In the genomic region with DNA sequence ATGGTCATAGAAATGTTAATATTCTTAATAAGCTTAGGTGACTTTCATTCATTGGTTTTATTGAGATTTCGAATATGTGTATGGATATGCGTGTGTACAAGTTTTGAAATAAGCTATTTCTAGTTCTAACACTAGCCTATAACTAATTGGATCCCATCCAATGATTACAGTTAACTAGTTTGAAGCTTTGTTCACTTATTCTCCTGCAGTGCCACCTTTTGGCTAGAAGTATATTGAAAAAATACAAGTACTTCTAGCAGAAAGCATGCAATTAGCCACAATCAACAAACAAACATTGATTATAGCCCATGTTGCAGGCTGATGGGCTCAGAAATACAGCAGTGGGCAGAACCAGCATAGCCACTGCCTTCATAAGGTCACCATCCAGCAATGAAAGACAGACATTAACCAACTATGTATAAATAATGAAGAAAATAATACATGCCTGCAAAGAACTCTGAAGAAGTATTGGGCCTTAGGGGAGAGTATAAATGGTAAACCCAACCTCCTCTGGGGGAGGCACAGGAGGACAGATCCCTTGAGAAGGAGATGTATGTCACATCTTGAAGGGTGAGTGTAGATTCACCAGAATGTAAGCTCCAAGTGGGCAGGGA, we compare ENCODE assay signal across 9 cellular contexts. TPM values are rescaled to one million over a fixed set of nuclear protein-coding genes. Genes with fewer than 3 reads are reported as not detected.
DNase-seq lines count a peak whose midpoint lies in the region; ATAC-seq, FAIRE-seq and TF ChIP-seq lines count a peak whose summit lies in the region.
"Had no signal": no experiment of that assay in that cellular context is flagged by ENCODE, and none has a peak within 500 bp of the region (broad histone marks: within the 10 kb centered on the region; RNA-seq: fewer than 3 reads in every experiment).

No MANE protein-coding gene starts in this region.

- no peaks in the 10 kb centered on the region for H3K9me3 ChIP-seq in upper lobe of right lung

- H3K36me3 ChIP-seq in upper lobe of right lung, result no peaks in the 10 kb centered on the region

- TF ChIP-seq RAD21 in Ishikawa (IDR thresholded peaks at IDR 0.05; ENCODE audit: low read depth), result peak; percentile 40

- no peak overlapping the region for H3K4me3 Mint-ChIP-seq in activated CD4-positive, alpha-beta memory T cell treated with anti-CD3 and anti-CD28 coated beads for 36 hours

- no peak overlapping the region for H3K27ac Mint-ChIP-seq in activated CD4-positive, alpha-beta memory T cell treated with anti-CD3 and anti-CD28 coated beads for 36 hours

- DNase-seq in D721Med (ENCODE audit: insufficient read length, low spot score), result no peak
- peak; percentile 19 for DNase-seq in glomerular visceral epithelial cell (ENCODE audit: extremely low spot score)
- DNase-seq in upper lobe of right lung, result no peak
- DNase-seq in activated naive CD4-positive, alpha-beta T cell treated with anti-CD3 and anti-CD28 coated beads, Interleukin-2, amount 50 U/mL, for 16 hours, result no peak
- no peak for DNase-seq in activated CD4-positive, alpha-beta memory T cell treated with anti-CD3 and anti-CD28 coated beads for 36 hours
- DNase-seq in ureter (ENCODE audit: low spot score), result no peak

- H3K4me3 ChIP-seq in upper lobe of right lung, result no peak overlapping the region

- no peak overlapping the region for H3K27ac ChIP-seq in upper lobe of right lung
- H3K27ac ChIP-seq: epithelial cell of prostate had no signal

- H3K4me1 Mint-ChIP-seq in activated CD4-positive, alpha-beta memory T cell treated with anti-CD3 and anti-CD28 coated beads for 36 hours (ENCODE audit: low read depth), result no peaks in the 10 kb centered on the region

- peaks cover 17% of the 10 kb centered on the region for H3K27me3 Mint-ChIP-seq in activated CD4-positive, alpha-beta memory T cell treated with anti-CD3 and anti-CD28 coated beads for 36 hours

- TF ChIP-seq CTCF in D721Med (IDR thresholded peaks at IDR 0.05; ENCODE audit: insufficient read depth, missing control alignments), result peak; percentile 54
- TF ChIP-seq CTCF in upper lobe of right lung (IDR thresholded peaks at IDR 0.05), result peak; percentile 38

- CTCF ChIA-PET in activated CD4-positive, alpha-beta memory T cell treated with anti-CD3 and anti-CD28 coated beads for 36 hours (lab: Charles Lee), result interaction anchor here (0.8 to 2.4 kb wide), 6 partner anchors 8 to 1183 kb away, joined by 3 to 8 read pairs (median 3); no protein-coding TSS in a partner anchor

- H3K4me1 ChIP-seq in upper lobe of right lung, result no peaks in the 10 kb centered on the region

- H3K27me3 ChIP-seq in upper lobe of right lung, result peaks cover 18% of the 10 kb centered on the region

- POLR2A ChIA-PET in activated CD4-positive, alpha-beta memory T cell treated with anti-CD3 and anti-CD28 coated beads for 36 hours (lab: Charles Lee), result no interaction called here

- intact Hi-C loops in upper lobe of right lung (cut with DNase I), result no loop called here
- intact Hi-C loops in activated CD4-positive, alpha-beta memory T cell treated with anti-CD3 and anti-CD28 coated beads for 36 hours (cut with micrococcal nuclease), result loop anchor here (5.0 kb wide), 1 partner anchor 302 kb away; no protein-coding TSS in a partner anchor

- no peaks in the 10 kb centered on the region for H3K9me3 Mint-ChIP-seq in activated CD4-positive, alpha-beta memory T cell treated with anti-CD3 and anti-CD28 coated beads for 36 hours

- TF ChIP-seq EP300 in Ishikawa (IDR thresholded peaks at IDR 0.05; ENCODE audit: borderline replicate concordance), result no peak

- no peaks in the 10 kb centered on the region for H3K36me3 Mint-ChIP-seq in activated CD4-positive, alpha-beta memory T cell treated with anti-CD3 and anti-CD28 coated beads for 36 hours

- FAIRE-seq in D721Med (lab: Jason Lieb, UNC), result no peak

- ATAC-seq in SK-N-SH treated with all-trans-retinoic acid at 6 μM for 48 hours, result 0 out of 3 replicates have a peak, but pooled peaks have one; percentile 27
- ATAC-seq in upper lobe of right lung, result no peak

TF ChIP-seq in Ishikawa, 13 proteins besides CTCF, POLR2A, EP300 and RAD21:
- TF ChIP-seq ZBTB7A (IDR thresholded peaks at IDR 0.05; ENCODE audit: low read depth) (no peak), FOXM1 (IDR thresholded peaks at IDR 0.05; ENCODE audit: borderline replicate concordance, low read depth) (no peak), CREB1 (IDR thresholded peaks at IDR 0.05; ENCODE audit: low read depth) (no peak), EGR1 (IDR thresholded peaks at IDR 0.05) (no peak), YY1 (IDR thresholded peaks at IDR 0.05; ENCODE audit: low read depth) (no peak), TEAD4 (IDR thresholded peaks at IDR 0.05) (no peak), TCF12 (IDR thresholded peaks at IDR 0.05; ENCODE audit: low read depth) (no peak)
- TF ChIP-seq, protein P1, sequence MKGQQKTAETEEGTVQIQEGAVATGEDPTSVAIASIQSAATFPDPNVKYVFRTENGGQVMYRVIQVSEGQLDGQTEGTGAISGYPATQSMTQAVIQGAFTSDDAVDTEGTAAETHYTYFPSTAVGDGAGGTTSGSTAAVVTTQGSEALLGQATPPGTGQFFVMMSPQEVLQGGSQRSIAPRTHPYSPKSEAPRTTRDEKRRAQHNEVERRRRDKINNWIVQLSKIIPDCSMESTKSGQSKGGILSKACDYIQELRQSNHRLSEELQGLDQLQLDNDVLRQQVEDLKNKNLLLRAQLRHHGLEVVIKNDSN (IDR thresholded peaks at IDR 0.05), result no peak
- TF ChIP-seq, protein P2, sequence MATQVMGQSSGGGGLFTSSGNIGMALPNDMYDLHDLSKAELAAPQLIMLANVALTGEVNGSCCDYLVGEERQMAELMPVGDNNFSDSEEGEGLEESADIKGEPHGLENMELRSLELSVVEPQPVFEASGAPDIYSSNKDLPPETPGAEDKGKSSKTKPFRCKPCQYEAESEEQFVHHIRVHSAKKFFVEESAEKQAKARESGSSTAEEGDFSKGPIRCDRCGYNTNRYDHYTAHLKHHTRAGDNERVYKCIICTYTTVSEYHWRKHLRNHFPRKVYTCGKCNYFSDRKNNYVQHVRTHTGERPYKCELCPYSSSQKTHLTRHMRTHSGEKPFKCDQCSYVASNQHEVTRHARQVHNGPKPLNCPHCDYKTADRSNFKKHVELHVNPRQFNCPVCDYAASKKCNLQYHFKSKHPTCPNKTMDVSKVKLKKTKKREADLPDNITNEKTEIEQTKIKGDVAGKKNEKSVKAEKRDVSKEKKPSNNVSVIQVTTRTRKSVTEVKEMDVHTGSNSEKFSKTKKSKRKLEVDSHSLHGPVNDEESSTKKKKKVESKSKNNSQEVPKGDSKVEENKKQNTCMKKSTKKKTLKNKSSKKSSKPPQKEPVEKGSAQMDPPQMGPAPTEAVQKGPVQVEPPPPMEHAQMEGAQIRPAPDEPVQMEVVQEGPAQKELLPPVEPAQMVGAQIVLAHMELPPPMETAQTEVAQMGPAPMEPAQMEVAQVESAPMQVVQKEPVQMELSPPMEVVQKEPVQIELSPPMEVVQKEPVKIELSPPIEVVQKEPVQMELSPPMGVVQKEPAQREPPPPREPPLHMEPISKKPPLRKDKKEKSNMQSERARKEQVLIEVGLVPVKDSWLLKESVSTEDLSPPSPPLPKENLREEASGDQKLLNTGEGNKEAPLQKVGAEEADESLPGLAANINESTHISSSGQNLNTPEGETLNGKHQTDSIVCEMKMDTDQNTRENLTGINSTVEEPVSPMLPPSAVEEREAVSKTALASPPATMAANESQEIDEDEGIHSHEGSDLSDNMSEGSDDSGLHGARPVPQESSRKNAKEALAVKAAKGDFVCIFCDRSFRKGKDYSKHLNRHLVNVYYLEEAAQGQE (IDR thresholded peaks at IDR 0.05; ENCODE audit: low read depth), result no peak

TF ChIP-seq in SK-N-SH treated with all-trans-retinoic acid at 6 μM for 48 hours, 23 proteins besides CTCF, POLR2A, EP300 and RAD21:
- TF ChIP-seq ESRRG (CRISPR knock-in tag; IDR thresholded peaks at IDR 0.05), result no peak
- no peak for TF ChIP-seq ZNF8 (CRISPR knock-in tag; IDR thresholded peaks at IDR 0.05)
- TF ChIP-seq OSR1 (CRISPR knock-in tag; IDR thresholded peaks at IDR 0.05), result no peak

RNA-seq across cellular contexts. Expression of a gene that starts 5.1 kb away (rescaled TPM):
- total RNA-seq in upper lobe of right lung, result 20.4 TPM
- not detected for total RNA-seq in activated CD4-positive, alpha-beta memory T cell treated with anti-CD3 and anti-CD28 coated beads for 36 hours
- total RNA-seq in ureter, result 3.9 TPM
